ENCODE assay signal across 19 cellular contexts in the genomic region with DNA sequence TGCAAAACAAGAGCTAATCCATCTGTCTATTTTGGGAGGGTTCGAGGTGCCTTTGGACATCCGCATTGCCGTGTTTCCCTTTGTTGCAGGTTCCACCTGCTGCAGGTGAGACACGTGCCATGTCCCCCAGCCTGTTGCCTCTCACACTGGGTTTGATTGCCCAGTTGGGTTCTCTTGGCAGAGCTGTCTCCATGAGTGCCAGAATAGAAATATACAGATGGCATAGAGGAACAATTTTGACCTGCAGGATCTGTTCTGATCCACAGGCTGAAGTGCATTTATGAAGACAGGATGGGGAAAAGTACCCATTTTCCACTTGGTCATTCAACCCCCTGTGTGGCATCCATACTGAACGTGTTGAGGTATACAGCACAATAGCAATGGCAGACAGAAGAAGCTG.
DNase-seq lines count a peak whose midpoint lies in the region; ATAC-seq and TF ChIP-seq lines count a peak whose summit lies in the region.
"Had no signal": no experiment of that assay in that cellular context is flagged by ENCODE, and none has a peak within 500 bp of the region (broad histone marks: within the 10 kb centered on the region; RNA-seq: fewer than 3 reads in every experiment).

No MANE protein-coding gene starts in this region.

- no peak overlapping the region for H3K14ac ChIP-seq in IMR-90 (replicated peaks; ENCODE audit: low read depth, low read length)

- H3K4me3 Mint-ChIP-seq in chondrocyte (ENCODE audit: unreplicated experiment), result no peak overlapping the region
- H3K4me3 Mint-ChIP-seq: CD4-positive, CD25-positive, alpha-beta regulatory T cell had no signal

- no peak overlapping the region for H4K91ac ChIP-seq in IMR-90 (ENCODE audit: insufficient read depth, low read depth, low read length)

- peak overlapping the region; percentile 16; the same call in 1 of the 2 replicates for H3K27ac ChIP-seq in IMR-90 (ENCODE audit: insufficient read depth, low read length)
- H3K27ac ChIP-seq: BLaER1, Peyer's patch, SK-N-MC had no signal

- no peak overlapping the region for H2BK120ac ChIP-seq in IMR-90 (ENCODE audit: low read depth, low read length)

- H3K9me3 Mint-ChIP-seq in chondrocyte (ENCODE audit: low read depth), result no peaks in the 10 kb centered on the region
- H3K9me3 Mint-ChIP-seq: CD4-positive, CD25-positive, alpha-beta regulatory T cell had no signal

- no peak overlapping the region for H3K9ac ChIP-seq in IMR-90 (ENCODE audit: low read depth, low read length)
- H3K9ac ChIP-seq: BLaER1 had no signal

- no peak overlapping the region for H3K4ac ChIP-seq in IMR-90 (ENCODE audit: low read depth, low read length)

- in situ Hi-C loops in IMR-90 (cut with MboI; ENCODE audit: low sequenced_read_pairs), result no loop called here

- CTCF ChIA-PET in IMR-90 (lab: Yijun Ruan, JAX), result interaction anchor here (0.6 kb wide), 1 partner anchor 27 kb away, joined by 3 read pairs; no protein-coding TSS in a partner anchor

- no TSS peak for BruUV-seq in IMR-90 (replicated peaks; lab: Mats Ljungman, UMichigan)

- TF ChIP-seq CTCF in IMR-90 (conservative IDR thresholded peaks at IDR 0.05; ENCODE audit: low read depth, low read length), result no peak
- no peak for TF ChIP-seq CTCF in chondrocyte (IDR thresholded peaks at IDR 0.05)

- H3K36me3 ChIP-seq in IMR-90 (ENCODE audit: control insufficient read depth, insufficient read depth, low read length), result no peaks in the 10 kb centered on the region
- H3K36me3 ChIP-seq: BLaER1, Peyer's patch had no signal

- WGBS in IMR-90 (ENCODE audit: extremely low coverage in 2 of 2, insufficient read length in 1 of 2), 2 experiments, result 83% methylated on average over 1 of the region's 5 CpGs; no CpG with 5 or more reads in 1 of the 2 experiments

- H4K8ac ChIP-seq in IMR-90 (ENCODE audit: low read depth in 2 of 2, low read length in 2 of 2), result no peak overlapping the region

- no peaks in the 10 kb centered on the region; the same call in 1 of the 2 replicates for H3K4me1 ChIP-seq in IMR-90 (ENCODE audit: control insufficient read depth, insufficient read depth, low read length)
- H3K4me1 ChIP-seq: BLaER1, Peyer's patch had no signal

- no peaks in the 10 kb centered on the region for H3K36me3 Mint-ChIP-seq in chondrocyte (ENCODE audit: low read depth)
- H3K36me3 Mint-ChIP-seq: CD4-positive, CD25-positive, alpha-beta regulatory T cell had no signal

- no peak overlapping the region for H2AFZ ChIP-seq in IMR-90 (replicated peaks; ENCODE audit: low read length, poor library complexity)

- peaks cover 31% of the 10 kb centered on the region for H3K4me1 Mint-ChIP-seq in chondrocyte (ENCODE audit: low read depth)
- H3K4me1 Mint-ChIP-seq: CD4-positive, CD25-positive, alpha-beta regulatory T cell had no signal

- no peaks in the 10 kb centered on the region for H3K9me3 ChIP-seq in IMR-90 (ENCODE audit: control insufficient read depth, insufficient read depth, low read length)
- H3K9me3 ChIP-seq: BLaER1, Peyer's patch had no signal

- TF ChIP-seq POLR2A in IMR-90 (IDR thresholded peaks at IDR 0.05; ENCODE audit: low read depth, low read length), result no peak

- H2BK20ac ChIP-seq in IMR-90 (ENCODE audit: low read depth, low read length), result no peak overlapping the region

- no peak overlapping the region for H3K4me3 ChIP-seq in IMR-90 (ENCODE audit: insufficient read depth, low read depth, low read length)
- H3K4me3 ChIP-seq: BLaER1, Peyer's patch, SK-N-MC had no signal

- H4K20me1 ChIP-seq in IMR-90 (ENCODE audit: insufficient read depth, low read length), result no peaks in the 10 kb centered on the region
- H4K20me1 ChIP-seq: BLaER1 had no signal

- H3K9me1 ChIP-seq in IMR-90 (ENCODE audit: insufficient read depth, low read length), result no peaks in the 10 kb centered on the region

- no peak overlapping the region for H3K27ac Mint-ChIP-seq in chondrocyte (ENCODE audit: unreplicated experiment)

- H2AK9ac ChIP-seq in IMR-90 (replicated peaks; ENCODE audit: low read depth, low read length, poor library complexity), result no peak overlapping the region

- dilution Hi-C loops in IMR-90 (cut with HindIII; ENCODE audit: low sequenced_read_pairs, unreplicated experiment), result no loop called here

- no peak overlapping the region; the same call in 1 of the 2 replicates for H3K18ac ChIP-seq in IMR-90 (ENCODE audit: low read depth, low read length)

- no peak overlapping the region for H2AK5ac ChIP-seq in IMR-90 (ENCODE audit: low read depth, low read length)

- H2BK5ac ChIP-seq in IMR-90 (ENCODE audit: low read depth, low read length, poor library complexity, severe bottlenecking), result no peak overlapping the region

- H3K27me3 ChIP-seq in IMR-90 (ENCODE audit: control insufficient read depth, insufficient read depth, low read length), result no peaks in the 10 kb centered on the region
- H3K27me3 ChIP-seq: BLaER1, Peyer's patch had no signal

- no peak overlapping the region for H3K4me2 ChIP-seq in IMR-90 (ENCODE audit: low read depth, low read length)
- H3K4me2 ChIP-seq: BLaER1 had no signal

- POLR2A ChIA-PET in IMR-90 (lab: Charles Lee; ENCODE audit: unreplicated experiment), result no interaction called here

- H3K56ac ChIP-seq in IMR-90 (ENCODE audit: extremely low read depth, insufficient read depth, low read length), result no peak overlapping the region

- intact Hi-C loops in IMR-90 (cut with micrococcal nuclease), result no loop called here

- H3K27me3 Mint-ChIP-seq in chondrocyte (ENCODE audit: low read depth), result no peaks in the 10 kb centered on the region

- no peaks in the 10 kb centered on the region for H3K79me1 ChIP-seq in IMR-90 (ENCODE audit: low read depth in 1 of 2, low read length in 2 of 2)

- DNase-seq in NCI-H2029 (lab: John Stamatoyannopoulos, UW), result peak; percentile 36
- DNase-seq in NCI-H2029 treated with DMSO at 0.1 percent for 48 hours (lab: John Stamatoyannopoulos, UW), result no peak
- peak; percentile 87 for DNase-seq in DMS53 (lab: John Stamatoyannopoulos, UW)
- no peak for DNase-seq in IMR-90
- peak; percentile 43 for DNase-seq in chondrocyte (ENCODE audit: low spot score)
- no peak for DNase-seq in DMS79 (lab: John Stamatoyannopoulos, UW)
- no peak for DNase-seq in T-helper 2 cell
- DNase-seq: CD4-positive, CD25-positive, alpha-beta regulatory T cell; EL; GF-D8; Karpas-422; NCI-H1105; NCI-H187; NCI-H2227 treated with DMSO at 0.1 percent for 48 hours; Peyer's patch; SHP77 treated with DMSO at 0.1 percent for 48 hours; T-helper 9 cell had no signal

- no peak overlapping the region; the same call in 1 of the 2 replicates for H4K5ac ChIP-seq in IMR-90 (ENCODE audit: low read depth, low read length)

- H2BK15ac ChIP-seq in IMR-90 (ENCODE audit: low read depth, low read length), result no peak overlapping the region

- ATAC-seq in IMR-90 (ENCODE audit: low read depth), result no peak

- no peak for TF ChIP-seq RAD21 in IMR-90 (IDR thresholded peaks at IDR 0.05; ENCODE audit: low read length)

- no peak overlapping the region for H3K23ac ChIP-seq in IMR-90 (ENCODE audit: low read depth, low read length)

TF ChIP-seq in IMR-90, 13 proteins besides CTCF, POLR2A, EP300 and RAD21:
- TF ChIP-seq RFX5 (IDR thresholded peaks at IDR 0.05; ENCODE audit: low read depth, low read length) (no peak), BHLHE40 (IDR thresholded peaks at IDR 0.05; ENCODE audit: low read depth, low read length) (no peak), MAFK (IDR thresholded peaks at IDR 0.05; ENCODE audit: low read depth, low read length) (no peak), FOS (IDR thresholded peaks at IDR 0.05; ENCODE audit: low read depth, low read length) (no peak), MAZ (IDR thresholded peaks at IDR 0.05; ENCODE audit: borderline replicate concordance, low read depth, low read length) (no peak), ELK1 (IDR thresholded peaks at IDR 0.05; ENCODE audit: borderline replicate concordance, low read depth, low read length) (no peak), CEBPB (IDR thresholded peaks at IDR 0.05; ENCODE audit: low read depth, low read length) (no peak), SMC3 (IDR thresholded peaks at IDR 0.05; ENCODE audit: low read depth, low read length) (no peak)

Comparison
In these comparisons a context has a peak if more than half of its experiments do, and no peak if none do; other contexts are left out.
1. DNase-seq: peak in NCI-H2029 (single experiment), DMS53 (single experiment) and chondrocyte (single experiment); none in NCI-H2029 treated with DMSO at 0.1 percent for 48 hours (single experiment), IMR-90 (single experiment), DMS79 (single experiment) and T-helper 2 cell (0 of 5).